Comparison of ENCODE assay signal across 2 cellular contexts in the genomic region with DNA sequence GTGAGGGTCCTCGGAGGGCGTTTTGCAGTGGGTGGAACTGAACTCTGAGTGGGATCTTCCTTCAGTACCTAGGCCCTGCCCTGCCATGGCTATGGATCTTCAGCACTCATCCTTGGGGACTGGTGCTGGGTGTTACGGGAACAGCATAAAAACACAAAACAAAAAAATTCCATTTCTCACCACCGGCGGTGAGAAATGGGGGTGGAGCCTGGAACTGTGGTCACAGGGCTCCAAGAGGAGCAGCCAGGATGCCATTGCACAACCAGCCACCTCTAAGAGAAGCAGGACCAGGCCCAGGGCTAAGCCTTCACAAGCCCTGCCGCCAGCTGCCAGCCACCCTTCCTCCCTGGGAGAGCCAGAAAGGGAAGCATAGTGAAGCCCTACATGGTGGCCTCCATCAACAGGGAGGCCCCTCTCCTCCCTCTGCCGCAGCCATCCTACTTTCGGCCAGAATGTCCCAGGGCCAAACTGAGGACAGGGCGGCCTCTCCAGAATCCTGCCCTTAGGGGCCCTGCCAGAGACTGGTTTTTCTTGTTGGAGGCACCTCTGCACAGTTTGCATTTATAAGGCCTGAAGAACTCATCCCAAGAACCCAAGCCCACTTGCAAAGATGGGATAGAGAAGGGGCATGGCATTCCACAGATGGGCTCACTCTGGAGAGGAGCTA.
TF ChIP-seq lines count a peak whose summit lies in the region.

No MANE protein-coding gene starts in this region.

TF ChIP-seq in HCT116, 20 proteins besides CTCF, POLR2A, EP300 and RAD21 (continued from another document):
- TF ChIP-seq, protein P1, sequence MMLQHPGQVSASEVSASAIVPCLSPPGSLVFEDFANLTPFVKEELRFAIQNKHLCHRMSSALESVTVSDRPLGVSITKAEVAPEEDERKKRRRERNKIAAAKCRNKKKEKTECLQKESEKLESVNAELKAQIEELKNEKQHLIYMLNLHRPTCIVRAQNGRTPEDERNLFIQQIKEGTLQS (IDR thresholded peaks at IDR 0.05), result no peak
- TF ChIP-seq SRF (IDR thresholded peaks at IDR 0.05; ENCODE audit: low read depth) (no peak), FOSL1 (IDR thresholded peaks at IDR 0.05; ENCODE audit: low read depth) (no peak), EZH2 (IDR thresholded peaks at IDR 0.05) (no peak), JUND (IDR thresholded peaks at IDR 0.05) (no peak), SP1 (IDR thresholded peaks at IDR 0.05; ENCODE audit: low read depth) (no peak), YY1 (IDR thresholded peaks at IDR 0.05; ENCODE audit: extremely low read depth, insufficient replicate concordance, low read depth, low read length) (no peak), SIN3A (IDR thresholded peaks at IDR 0.05; ENCODE audit: low read depth) (no peak), EZH2phosphoT487 (IDR thresholded peaks at IDR 0.05; ENCODE audit: borderline replicate concordance) (no peak), EGR1 (IDR thresholded peaks at IDR 0.05; ENCODE audit: low read depth) (no peak)
- TF ChIP-seq, protein P2, sequence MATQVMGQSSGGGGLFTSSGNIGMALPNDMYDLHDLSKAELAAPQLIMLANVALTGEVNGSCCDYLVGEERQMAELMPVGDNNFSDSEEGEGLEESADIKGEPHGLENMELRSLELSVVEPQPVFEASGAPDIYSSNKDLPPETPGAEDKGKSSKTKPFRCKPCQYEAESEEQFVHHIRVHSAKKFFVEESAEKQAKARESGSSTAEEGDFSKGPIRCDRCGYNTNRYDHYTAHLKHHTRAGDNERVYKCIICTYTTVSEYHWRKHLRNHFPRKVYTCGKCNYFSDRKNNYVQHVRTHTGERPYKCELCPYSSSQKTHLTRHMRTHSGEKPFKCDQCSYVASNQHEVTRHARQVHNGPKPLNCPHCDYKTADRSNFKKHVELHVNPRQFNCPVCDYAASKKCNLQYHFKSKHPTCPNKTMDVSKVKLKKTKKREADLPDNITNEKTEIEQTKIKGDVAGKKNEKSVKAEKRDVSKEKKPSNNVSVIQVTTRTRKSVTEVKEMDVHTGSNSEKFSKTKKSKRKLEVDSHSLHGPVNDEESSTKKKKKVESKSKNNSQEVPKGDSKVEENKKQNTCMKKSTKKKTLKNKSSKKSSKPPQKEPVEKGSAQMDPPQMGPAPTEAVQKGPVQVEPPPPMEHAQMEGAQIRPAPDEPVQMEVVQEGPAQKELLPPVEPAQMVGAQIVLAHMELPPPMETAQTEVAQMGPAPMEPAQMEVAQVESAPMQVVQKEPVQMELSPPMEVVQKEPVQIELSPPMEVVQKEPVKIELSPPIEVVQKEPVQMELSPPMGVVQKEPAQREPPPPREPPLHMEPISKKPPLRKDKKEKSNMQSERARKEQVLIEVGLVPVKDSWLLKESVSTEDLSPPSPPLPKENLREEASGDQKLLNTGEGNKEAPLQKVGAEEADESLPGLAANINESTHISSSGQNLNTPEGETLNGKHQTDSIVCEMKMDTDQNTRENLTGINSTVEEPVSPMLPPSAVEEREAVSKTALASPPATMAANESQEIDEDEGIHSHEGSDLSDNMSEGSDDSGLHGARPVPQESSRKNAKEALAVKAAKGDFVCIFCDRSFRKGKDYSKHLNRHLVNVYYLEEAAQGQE (IDR thresholded peaks at IDR 0.05; ENCODE audit: low read depth), result no peak
- TF ChIP-seq, protein P3, sequence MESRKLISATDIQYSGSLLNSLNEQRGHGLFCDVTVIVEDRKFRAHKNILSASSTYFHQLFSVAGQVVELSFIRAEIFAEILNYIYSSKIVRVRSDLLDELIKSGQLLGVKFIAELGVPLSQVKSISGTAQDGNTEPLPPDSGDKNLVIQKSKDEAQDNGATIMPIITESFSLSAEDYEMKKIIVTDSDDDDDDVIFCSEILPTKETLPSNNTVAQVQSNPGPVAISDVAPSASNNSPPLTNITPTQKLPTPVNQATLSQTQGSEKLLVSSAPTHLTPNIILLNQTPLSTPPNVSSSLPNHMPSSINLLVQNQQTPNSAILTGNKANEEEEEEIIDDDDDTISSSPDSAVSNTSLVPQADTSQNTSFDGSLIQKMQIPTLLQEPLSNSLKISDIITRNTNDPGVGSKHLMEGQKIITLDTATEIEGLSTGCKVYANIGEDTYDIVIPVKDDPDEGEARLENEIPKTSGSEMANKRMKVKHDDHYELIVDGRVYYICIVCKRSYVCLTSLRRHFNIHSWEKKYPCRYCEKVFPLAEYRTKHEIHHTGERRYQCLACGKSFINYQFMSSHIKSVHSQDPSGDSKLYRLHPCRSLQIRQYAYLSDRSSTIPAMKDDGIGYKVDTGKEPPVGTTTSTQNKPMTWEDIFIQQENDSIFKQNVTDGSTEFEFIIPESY (IDR thresholded peaks at IDR 0.05; ENCODE audit: extremely low read depth, insufficient replicate concordance, low read length), result no peak
- TF ChIP-seq, protein P4, sequence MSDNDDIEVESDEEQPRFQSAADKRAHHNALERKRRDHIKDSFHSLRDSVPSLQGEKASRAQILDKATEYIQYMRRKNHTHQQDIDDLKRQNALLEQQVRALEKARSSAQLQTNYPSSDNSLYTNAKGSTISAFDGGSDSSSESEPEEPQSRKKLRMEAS (IDR thresholded peaks at IDR 0.05), result no peak

TF ChIP-seq in HepG2, 621 proteins besides CTCF, POLR2A, EP300 and RAD21 (continued from another document):
- TF ChIP-seq ZBTB8A (CRISPR knock-in tag; IDR thresholded peaks at IDR 0.05; ENCODE audit: borderline replicate concordance, low read depth) (no peak), ZNF713 (CRISPR knock-in tag; IDR thresholded peaks at IDR 0.05) (no peak), ZNF350 (CRISPR knock-in tag; IDR thresholded peaks at IDR 0.05; ENCODE audit: borderline replicate concordance, low read depth) (no peak), ZNF644 (CRISPR knock-in tag; IDR thresholded peaks at IDR 0.05; ENCODE audit: low read depth) (no peak), LCORL (IDR thresholded peaks at IDR 0.05) (no peak), LCORL (CRISPR knock-in tag; IDR thresholded peaks at IDR 0.05) (0 out of 2 replicates have a peak, but pooled peaks have one; percentile 10), IRX3 (CRISPR knock-in tag; IDR thresholded peaks at IDR 0.05; ENCODE audit: borderline replicate concordance, low read depth) (no peak), CEBPG (CRISPR knock-in tag; IDR thresholded peaks at IDR 0.05) (peak; percentile 51; the same call in 1 of the 2 replicates), MAFK (conservative IDR thresholded peaks at IDR 0.05 in 1 of 2, IDR thresholded peaks at IDR 0.05 in 1 of 2; ENCODE audit: low read length in 2 of 2) (no peak), ZNF484 (CRISPR knock-in tag; IDR thresholded peaks at IDR 0.05; ENCODE audit: borderline replicate concordance, low read depth) (no peak), SSRP1 (CRISPR knock-in tag; IDR thresholded peaks at IDR 0.05) (no peak), HIVEP1 (CRISPR knock-in tag; IDR thresholded peaks at IDR 0.05) (no peak), KAT8 (CRISPR knock-in tag; IDR thresholded peaks at IDR 0.05) (no peak), ARNTL (CRISPR knock-in tag; IDR thresholded peaks at IDR 0.05) (no peak), ZNF124 (CRISPR knock-in tag; IDR thresholded peaks at IDR 0.05) (no peak), ZNF746 (CRISPR knock-in tag; IDR thresholded peaks at IDR 0.05) (no peak), CEBPB (IDR thresholded peaks at IDR 0.05; ENCODE audit: borderline replicate concordance, low read depth, low read length) (peak; percentile 91; the same call in 1 of the 2 replicates)
- TF ChIP-seq, protein P5, sequence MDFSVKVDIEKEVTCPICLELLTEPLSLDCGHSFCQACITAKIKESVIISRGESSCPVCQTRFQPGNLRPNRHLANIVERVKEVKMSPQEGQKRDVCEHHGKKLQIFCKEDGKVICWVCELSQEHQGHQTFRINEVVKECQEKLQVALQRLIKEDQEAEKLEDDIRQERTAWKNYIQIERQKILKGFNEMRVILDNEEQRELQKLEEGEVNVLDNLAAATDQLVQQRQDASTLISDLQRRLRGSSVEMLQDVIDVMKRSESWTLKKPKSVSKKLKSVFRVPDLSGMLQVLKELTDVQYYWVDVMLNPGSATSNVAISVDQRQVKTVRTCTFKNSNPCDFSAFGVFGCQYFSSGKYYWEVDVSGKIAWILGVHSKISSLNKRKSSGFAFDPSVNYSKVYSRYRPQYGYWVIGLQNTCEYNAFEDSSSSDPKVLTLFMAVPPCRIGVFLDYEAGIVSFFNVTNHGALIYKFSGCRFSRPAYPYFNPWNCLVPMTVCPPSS (IDR thresholded peaks at IDR 0.05), result no peak
- TF ChIP-seq, protein P6, sequence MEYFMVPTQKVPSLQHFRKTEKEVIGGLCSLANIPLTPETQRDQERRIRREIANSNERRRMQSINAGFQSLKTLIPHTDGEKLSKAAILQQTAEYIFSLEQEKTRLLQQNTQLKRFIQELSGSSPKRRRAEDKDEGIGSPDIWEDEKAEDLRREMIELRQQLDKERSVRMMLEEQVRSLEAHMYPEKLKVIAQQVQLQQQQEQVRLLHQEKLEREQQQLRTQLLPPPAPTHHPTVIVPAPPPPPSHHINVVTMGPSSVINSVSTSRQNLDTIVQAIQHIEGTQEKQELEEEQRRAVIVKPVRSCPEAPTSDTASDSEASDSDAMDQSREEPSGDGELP (IDR thresholded peaks at IDR 0.05; ENCODE audit: borderline replicate concordance, low read depth), result no peak
- TF ChIP-seq, protein P7, sequence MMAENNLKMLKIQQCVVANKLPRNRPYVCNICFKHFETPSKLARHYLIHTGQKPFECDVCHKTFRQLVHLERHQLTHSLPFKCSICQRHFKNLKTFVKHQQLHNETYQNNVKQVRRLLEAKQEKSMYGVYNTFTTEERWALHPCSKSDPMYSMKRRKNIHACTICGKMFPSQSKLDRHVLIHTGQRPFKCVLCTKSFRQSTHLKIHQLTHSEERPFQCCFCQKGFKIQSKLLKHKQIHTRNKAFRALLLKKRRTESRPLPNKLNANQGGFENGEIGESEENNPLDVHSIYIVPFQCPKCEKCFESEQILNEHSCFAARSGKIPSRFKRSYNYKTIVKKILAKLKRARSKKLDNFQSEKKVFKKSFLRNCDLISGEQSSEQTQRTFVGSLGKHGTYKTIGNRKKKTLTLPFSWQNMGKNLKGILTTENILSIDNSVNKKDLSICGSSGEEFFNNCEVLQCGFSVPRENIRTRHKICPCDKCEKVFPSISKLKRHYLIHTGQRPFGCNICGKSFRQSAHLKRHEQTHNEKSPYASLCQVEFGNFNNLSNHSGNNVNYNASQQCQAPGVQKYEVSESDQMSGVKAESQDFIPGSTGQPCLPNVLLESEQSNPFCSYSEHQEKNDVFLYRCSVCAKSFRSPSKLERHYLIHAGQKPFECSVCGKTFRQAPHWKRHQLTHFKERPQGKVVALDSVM (CRISPR knock-in tag; IDR thresholded peaks at IDR 0.05), result no peak
- TF ChIP-seq, protein P8, sequence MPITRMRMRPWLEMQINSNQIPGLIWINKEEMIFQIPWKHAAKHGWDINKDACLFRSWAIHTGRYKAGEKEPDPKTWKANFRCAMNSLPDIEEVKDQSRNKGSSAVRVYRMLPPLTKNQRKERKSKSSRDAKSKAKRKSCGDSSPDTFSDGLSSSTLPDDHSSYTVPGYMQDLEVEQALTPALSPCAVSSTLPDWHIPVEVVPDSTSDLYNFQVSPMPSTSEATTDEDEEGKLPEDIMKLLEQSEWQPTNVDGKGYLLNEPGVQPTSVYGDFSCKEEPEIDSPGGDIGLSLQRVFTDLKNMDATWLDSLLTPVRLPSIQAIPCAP (CRISPR knock-in tag; IDR thresholded peaks at IDR 0.05; ENCODE audit: low read depth), result no peak
- TF ChIP-seq, protein P9, sequence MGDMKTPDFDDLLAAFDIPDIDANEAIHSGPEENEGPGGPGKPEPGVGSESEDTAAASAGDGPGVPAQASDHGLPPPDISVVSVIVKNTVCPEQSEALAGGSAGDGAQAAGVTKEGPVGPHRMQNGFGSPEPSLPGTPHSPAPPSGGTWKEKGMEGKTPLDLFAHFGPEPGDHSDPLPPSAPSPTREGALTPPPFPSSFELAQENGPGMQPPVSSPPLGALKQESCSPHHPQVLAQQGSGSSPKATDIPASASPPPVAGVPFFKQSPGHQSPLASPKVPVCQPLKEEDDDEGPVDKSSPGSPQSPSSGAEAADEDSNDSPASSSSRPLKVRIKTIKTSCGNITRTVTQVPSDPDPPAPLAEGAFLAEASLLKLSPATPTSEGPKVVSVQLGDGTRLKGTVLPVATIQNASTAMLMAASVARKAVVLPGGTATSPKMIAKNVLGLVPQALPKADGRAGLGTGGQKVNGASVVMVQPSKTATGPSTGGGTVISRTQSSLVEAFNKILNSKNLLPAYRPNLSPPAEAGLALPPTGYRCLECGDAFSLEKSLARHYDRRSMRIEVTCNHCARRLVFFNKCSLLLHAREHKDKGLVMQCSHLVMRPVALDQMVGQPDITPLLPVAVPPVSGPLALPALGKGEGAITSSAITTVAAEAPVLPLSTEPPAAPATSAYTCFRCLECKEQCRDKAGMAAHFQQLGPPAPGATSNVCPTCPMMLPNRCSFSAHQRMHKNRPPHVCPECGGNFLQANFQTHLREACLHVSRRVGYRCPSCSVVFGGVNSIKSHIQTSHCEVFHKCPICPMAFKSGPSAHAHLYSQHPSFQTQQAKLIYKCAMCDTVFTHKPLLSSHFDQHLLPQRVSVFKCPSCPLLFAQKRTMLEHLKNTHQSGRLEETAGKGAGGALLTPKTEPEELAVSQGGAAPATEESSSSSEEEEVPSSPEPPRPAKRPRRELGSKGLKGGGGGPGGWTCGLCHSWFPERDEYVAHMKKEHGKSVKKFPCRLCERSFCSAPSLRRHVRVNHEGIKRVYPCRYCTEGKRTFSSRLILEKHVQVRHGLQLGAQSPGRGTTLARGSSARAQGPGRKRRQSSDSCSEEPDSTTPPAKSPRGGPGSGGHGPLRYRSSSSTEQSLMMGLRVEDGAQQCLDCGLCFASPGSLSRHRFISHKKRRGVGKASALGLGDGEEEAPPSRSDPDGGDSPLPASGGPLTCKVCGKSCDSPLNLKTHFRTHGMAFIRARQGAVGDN (CRISPR knock-in tag; IDR thresholded peaks at IDR 0.05), result peak; percentile 27
- TF ChIP-seq, protein P10, sequence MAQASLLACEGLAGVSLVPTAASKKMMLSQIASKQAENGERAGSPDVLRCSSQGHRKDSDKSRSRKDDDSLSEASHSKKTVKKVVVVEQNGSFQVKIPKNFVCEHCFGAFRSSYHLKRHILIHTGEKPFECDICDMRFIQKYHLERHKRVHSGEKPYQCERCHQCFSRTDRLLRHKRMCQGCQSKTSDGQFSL (CRISPR knock-in tag; IDR thresholded peaks at IDR 0.05), result no peak
